Comparison of ENCODE assay signal across 25 cellular contexts in the genomic region with DNA sequence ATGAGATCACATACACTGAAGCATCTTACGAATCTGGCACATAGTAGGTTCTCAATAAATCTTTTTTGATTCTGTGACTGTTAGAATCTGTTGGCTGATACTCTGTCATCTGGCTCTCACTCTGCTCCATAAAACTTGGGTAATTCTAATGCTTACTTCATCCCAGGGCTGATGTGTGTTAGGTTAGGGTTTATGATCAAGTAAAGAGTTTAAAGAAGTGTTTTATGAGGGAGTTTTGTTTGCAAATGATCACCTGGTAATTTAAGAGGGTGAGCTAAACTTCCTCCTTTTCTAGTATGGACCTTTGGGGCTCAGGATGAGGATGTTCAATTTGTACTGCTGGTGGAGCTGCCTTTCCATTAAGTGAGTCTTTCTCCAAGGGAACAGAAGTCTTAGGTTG.
"Had no signal": no experiment of that assay in that cellular context is flagged by ENCODE, and none has a peak within 500 bp of the region (broad histone marks: within the 10 kb centered on the region; RNA-seq: fewer than 3 reads in every experiment).

No MANE protein-coding gene starts in this region.

- H3K27ac Mint-ChIP-seq: activated CD4-positive, alpha-beta memory T cell treated with anti-CD3 and anti-CD28 coated beads for 36 hours; activated CD4-positive, alpha-beta T cell treated with anti-CD3 and anti-CD28 coated beads for 36 hours; activated CD4-positive, alpha-beta T cell treated with anti-CD3 and anti-CD28 coated beads, Interleukin-2, amount 10 ng/mL, durations not matched to agents 24 days and 14 days; activated naive CD4-positive, alpha-beta T cell treated with anti-CD3 and anti-CD28 coated beads, Interleukin-2, amount 10 ng/mL, durations not matched to agents 7 days and 5 days; activated naive CD4-positive, alpha-beta T cell treated with anti-CD3 and anti-CD28 coated beads, Interleukin-2, amount 50 U/mL, for 72 hours; activated naive CD8-positive, alpha-beta T cell treated with anti-CD3 and anti-CD28 coated beads, Interleukin-2, amount 10 ng/mL, durations not matched to agents 7 days and 5 days; activated T-cell treated with anti-CD3 and anti-CD28 coated beads, Interleukin-2, amount 50 U/mL, for 24 hours; activated T-cell treated with anti-CD3 and anti-CD28 coated beads, Interleukin-2, amount 50 U/mL, for 72 hours; brain had no signal

- H3K9me3 Mint-ChIP-seq: activated CD4-positive, alpha-beta T cell treated with anti-CD3 and anti-CD28 coated beads, Interleukin-2, amount 10 ng/mL, durations not matched to agents 24 days and 14 days; activated naive CD4-positive, alpha-beta T cell treated with anti-CD3 and anti-CD28 coated beads, Interleukin-2, amount 50 U/mL, for 72 hours; activated T-cell treated with anti-CD3 and anti-CD28 coated beads, Interleukin-2, amount 50 U/mL, for 72 hours had no signal

- H3K4me3 Mint-ChIP-seq: activated CD4-positive, alpha-beta memory T cell treated with anti-CD3 and anti-CD28 coated beads for 36 hours; activated CD4-positive, alpha-beta T cell treated with anti-CD3 and anti-CD28 coated beads for 36 hours; activated CD4-positive, alpha-beta T cell treated with anti-CD3 and anti-CD28 coated beads, Interleukin-2, amount 10 ng/mL, durations not matched to agents 24 days and 14 days; activated naive CD4-positive, alpha-beta T cell treated with anti-CD3 and anti-CD28 coated beads, Interleukin-2, amount 10 ng/mL, durations not matched to agents 7 days and 5 days; activated naive CD8-positive, alpha-beta T cell treated with anti-CD3 and anti-CD28 coated beads, Interleukin-2, amount 10 ng/mL, durations not matched to agents 7 days and 5 days; activated T-cell treated with anti-CD3 and anti-CD28 coated beads, Interleukin-2, amount 50 U/mL, for 24 hours; activated T-cell treated with anti-CD3 and anti-CD28 coated beads, Interleukin-2, amount 50 U/mL, for 72 hours had no signal

- H3K36me3 ChIP-seq: ascending aorta, breast epithelium, cardiac muscle cell, colonic mucosa had no signal

- H3K4me1 Mint-ChIP-seq: activated CD4-positive, alpha-beta T cell treated with anti-CD3 and anti-CD28 coated beads for 36 hours; activated CD4-positive, alpha-beta T cell treated with anti-CD3 and anti-CD28 coated beads, Interleukin-2, amount 10 ng/mL, durations not matched to agents 24 days and 14 days; activated naive CD4-positive, alpha-beta T cell treated with anti-CD3 and anti-CD28 coated beads, Interleukin-2, amount 10 ng/mL, durations not matched to agents 7 days and 5 days; activated naive CD8-positive, alpha-beta T cell treated with anti-CD3 and anti-CD28 coated beads, Interleukin-2, amount 10 ng/mL, durations not matched to agents 7 days and 5 days had no signal

- H3K27me3 Mint-ChIP-seq: activated CD4-positive, alpha-beta memory T cell treated with anti-CD3 and anti-CD28 coated beads for 36 hours; activated CD4-positive, alpha-beta T cell treated with anti-CD3 and anti-CD28 coated beads for 36 hours; activated CD4-positive, alpha-beta T cell treated with anti-CD3 and anti-CD28 coated beads, Interleukin-2, amount 10 ng/mL, durations not matched to agents 24 days and 14 days; activated naive CD4-positive, alpha-beta T cell treated with anti-CD3 and anti-CD28 coated beads, Interleukin-2, amount 10 ng/mL, durations not matched to agents 7 days and 5 days; activated naive CD8-positive, alpha-beta T cell treated with anti-CD3 and anti-CD28 coated beads, Interleukin-2, amount 10 ng/mL, durations not matched to agents 7 days and 5 days; activated T-cell treated with anti-CD3 and anti-CD28 coated beads, Interleukin-2, amount 50 U/mL, for 24 hours had no signal

- ATAC-seq: activated CD4-positive, alpha-beta T cell treated with anti-CD3 and anti-CD28 coated beads for 36 hours; activated naive CD4-positive, alpha-beta T cell treated with anti-CD3 and anti-CD28 coated beads, Interleukin-2, amount 50 U/mL, for 72 hours; activated T-cell treated with anti-CD3 and anti-CD28 coated beads, Interleukin-2, amount 50 U/mL, for 72 hours had no signal

- H3K36me3 Mint-ChIP-seq: activated naive CD4-positive, alpha-beta T cell treated with anti-CD3 and anti-CD28 coated beads, Interleukin-2, amount 10 ng/mL, durations not matched to agents 7 days and 5 days had no signal

- H3K27ac ChIP-seq: ascending aorta, breast epithelium, cardiac muscle cell, colonic mucosa, epithelial cell of prostate had no signal

- H3K4me3 ChIP-seq: ascending aorta, breast epithelium, cardiac muscle cell, colonic mucosa had no signal

- DNase-seq: activated CD4-positive, alpha-beta memory T cell treated with anti-CD3 and anti-CD28 coated beads for 36 hours; activated CD4-positive, alpha-beta T cell treated with anti-CD3 and anti-CD28 coated beads for 36 hours; activated CD4-positive, alpha-beta T cell treated with anti-CD3 and anti-CD28 coated beads, Interleukin-2, amount 10 ng/mL, durations not matched to agents 24 days and 14 days; activated CD4-positive, CD25-positive, alpha-beta regulatory T cell; activated CD4-positive, CD25-positive, alpha-beta regulatory T cell treated with anti-CD3 and anti-CD28 coated beads, Interleukin-2, amount 50 U/mL, for 72 hours; activated CD8-positive, alpha-beta memory T cell treated with anti-CD3 and anti-CD28 coated beads, Interleukin-2, amount 50 U/mL, for 48 hours; activated gamma-delta T cell; activated naive CD4-positive, alpha-beta T cell; activated naive CD4-positive, alpha-beta T cell treated with anti-CD3 and anti-CD28 coated beads, Interleukin-2, amount 10 ng/mL, durations not matched to agents 7 days and 5 days; activated naive CD8-positive, alpha-beta T cell treated with anti-CD3 and anti-CD28 coated beads, Interleukin-2, amount 10 ng/mL, durations not matched to agents 7 days and 5 days; activated T-cell treated with anti-CD3 and anti-CD28 coated beads for 4 hours; activated T-cell treated with anti-CD3 and anti-CD28 coated beads, Interleukin-2, amount 50 U/mL, for 24 hours; activated T-cell treated with anti-CD3 and anti-CD28 coated beads, Interleukin-2, amount 50 U/mL, for 72 hours; central memory CD4-positive, alpha-beta T cell; cerebellar nuclear complex; effector CD8-positive, alpha-beta T cell; foreskin fibroblast; T-helper 2 cell had no signal

- H3K27me3 ChIP-seq: ascending aorta, breast epithelium, cardiac muscle cell, colonic mucosa had no signal

- H3K4me1 ChIP-seq: breast epithelium, colonic mucosa had no signal

- H3K9me3 ChIP-seq: ascending aorta, colonic mucosa had no signal
